ENCODE assay signal across 8 cellular contexts in the genomic region with DNA sequence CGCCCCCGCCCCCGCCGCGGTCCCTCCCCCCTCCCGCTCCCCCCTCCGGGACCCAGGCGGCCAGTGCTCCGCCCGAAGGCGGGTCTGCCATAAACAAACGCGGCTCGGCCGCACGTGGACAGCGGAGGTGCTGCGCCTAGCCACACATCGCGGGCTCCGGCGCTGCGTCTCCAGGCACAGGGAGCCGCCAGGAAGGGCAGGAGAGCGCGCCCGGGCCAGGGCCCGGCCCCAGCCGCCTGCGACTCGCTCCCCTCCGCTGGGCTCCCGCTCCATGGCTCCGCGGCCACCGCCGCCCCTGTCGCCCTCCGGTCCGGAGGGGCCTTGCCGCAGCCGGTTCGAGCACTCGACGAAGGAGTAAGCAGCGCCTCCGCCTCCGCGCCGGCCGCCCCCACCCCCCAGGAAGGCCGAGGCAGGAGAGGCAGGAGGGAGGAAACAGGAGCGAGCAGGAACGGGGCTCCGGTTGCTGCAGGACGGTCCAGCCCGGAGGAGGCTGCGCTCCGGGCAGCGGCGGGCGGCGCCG. TPM values are rescaled to one million over a fixed set of nuclear protein-coding genes. Genes with fewer than 3 reads are reported as not detected.
A peak's percentile ranks its signal among the peaks of the same experiment; 100 is the strongest.
DNase-seq lines count a peak whose midpoint lies in the region; ATAC-seq and TF ChIP-seq lines count a peak whose summit lies in the region.

A gene with protein sequence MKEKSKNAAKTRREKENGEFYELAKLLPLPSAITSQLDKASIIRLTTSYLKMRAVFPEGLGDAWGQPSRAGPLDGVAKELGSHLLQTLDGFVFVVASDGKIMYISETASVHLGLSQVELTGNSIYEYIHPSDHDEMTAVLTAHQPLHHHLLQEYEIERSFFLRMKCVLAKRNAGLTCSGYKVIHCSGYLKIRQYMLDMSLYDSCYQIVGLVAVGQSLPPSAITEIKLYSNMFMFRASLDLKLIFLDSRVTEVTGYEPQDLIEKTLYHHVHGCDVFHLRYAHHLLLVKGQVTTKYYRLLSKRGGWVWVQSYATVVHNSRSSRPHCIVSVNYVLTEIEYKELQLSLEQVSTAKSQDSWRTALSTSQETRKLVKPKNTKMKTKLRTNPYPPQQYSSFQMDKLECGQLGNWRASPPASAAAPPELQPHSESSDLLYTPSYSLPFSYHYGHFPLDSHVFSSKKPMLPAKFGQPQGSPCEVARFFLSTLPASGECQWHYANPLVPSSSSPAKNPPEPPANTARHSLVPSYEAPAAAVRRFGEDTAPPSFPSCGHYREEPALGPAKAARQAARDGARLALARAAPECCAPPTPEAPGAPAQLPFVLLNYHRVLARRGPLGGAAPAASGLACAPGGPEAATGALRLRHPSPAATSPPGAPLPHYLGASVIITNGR (plus strand): TSS at position 90 of the 520 bp plus-strand sequence. CDS start 632 bp downstream, outside the sequence.

- H3K27me3 ChIP-seq in breast epithelium = peaks cover 19 to 100% of the 10 kb centered on the region in 2 donors

- H3K36me3 ChIP-seq in breast epithelium = no peaks in the 10 kb centered on the region

- H3K4me1 ChIP-seq in breast epithelium = peaks cover 3 to 25% of the 10 kb centered on the region in 2 donors

- DNase-seq in ELR (ENCODE audit: low read depth) = peak; percentile 49
- DNase-seq in NCI-H1048 (lab: John Stamatoyannopoulos, UW) = peak; percentile 33
- DNase-seq in breast epithelium (ENCODE audit: low spot score in 2 of 2) = no peak
- peak; percentile 73 for DNase-seq in myocyte (ENCODE audit: low read depth)
- no peak for DNase-seq in GM19240 (ENCODE audit: insufficient read length, low spot score)
- DNase-seq in NK-92 treated with Interleukin-12 subunit alpha and Interleukin-12 subunit beta, amount 100 ng/mL, for 24 hours (lab: John Stamatoyannopoulos, UW) = no peak

- ATAC-seq in GM18502 (IDR thresholded peaks at IDR 0.05; ENCODE audit: poor library complexity, unreplicated experiment) (no peak), GM21825 (IDR thresholded peaks at IDR 0.05; ENCODE audit: unreplicated experiment) (no peak)

- no peak for TF ChIP-seq CTCF in breast epithelium (IDR thresholded peaks at IDR 0.05)

- H3K4me3 ChIP-seq in breast epithelium = peak within 1 kb of the TSS; percentile 36 to 72 (median 43)

- TF ChIP-seq POLR2A in breast epithelium (IDR thresholded peaks at IDR 0.05) = no peak

- no peaks in the 10 kb centered on the region for H3K9me3 ChIP-seq in breast epithelium

- H3K27ac ChIP-seq in breast epithelium = no peak within 1 kb of the TSS

- intact Hi-C loops in breast epithelium (cut with DNase I; ENCODE audit: low total_unique reads) = no loop called here

RNA-seq across cellular contexts. Expression of the gene that starts here (rescaled TPM):
- total RNA-seq in breast epithelium = under 1 TPM; 0.15 to 0.33 (median 0.32) TPM
- total RNA-seq in myocyte = 6.0 and 6.9 TPM in 2 replicates
- 6.6 TPM for polyA plus RNA-seq in myocyte (2012)

Comparison
In these comparisons a context has a peak if more than half of its experiments do, and no peak if none do; other contexts are left out.
1. DNase-seq: peak in ELR (single experiment), NCI-H1048 (single experiment) and myocyte (single experiment); none in breast epithelium (0 of 2), GM19240 (single experiment) and NK-92 treated with Interleukin-12 subunit alpha and Interleukin-12 subunit beta, amount 100 ng/mL, for 24 hours (single experiment).